Comparison of ENCODE assay signal across 28 cellular contexts in genomic region chr12:12445882-12446181, GRCh38.
A peak's percentile ranks its signal among the peaks of the same experiment; 100 is the strongest.
DNase-seq lines count a peak whose midpoint lies in the region; ATAC-seq and TF ChIP-seq lines count a peak whose summit lies in the region.
"Had no signal": no experiment of that assay in that cellular context is flagged by ENCODE, and none has a peak within 500 bp of the region (broad histone marks: within the 10 kb centered on the region; RNA-seq: fewer than 3 reads in every experiment).

No MANE protein-coding gene starts in this region.

- H3K4me1 ChIP-seq in breast epithelium (peaks cover 0 to 6% of the 10 kb centered on the region in 2 donors), RWPE2 (ENCODE audit: insufficient read depth, poor library complexity, severe bottlenecking) (peaks cover 26% of the 10 kb centered on the region), GM23338 (ENCODE audit: insufficient read depth) (peaks cover 19% of the 10 kb centered on the region)

- H3K27ac ChIP-seq in breast epithelium (peak overlapping the region in 1 of 2 donors; percentile 42), RWPE2 (ENCODE audit: poor library complexity, severe bottlenecking) (peak overlapping the region; percentile 23), GM23338 (ENCODE audit: low read depth) (no peak overlapping the region)
- H3K27ac ChIP-seq: brain microvascular endothelial cell, upper lobe of right lung had no signal

- H3K27me3 Mint-ChIP-seq in MCF 10A (ENCODE audit: insufficient read depth, unreplicated experiment): no peaks in the 10 kb centered on the region
- H3K27me3 Mint-ChIP-seq in GM23338 (ENCODE audit: insufficient read depth, low read depth, poor library complexity): peaks cover 7% of the 10 kb centered on the region
- H3K27me3 Mint-ChIP-seq: activated B cell treated with CpG ODN at 0.5 μM for 24 hours; activated CD4-positive, alpha-beta T cell treated with anti-CD3 and anti-CD28 coated beads, Interleukin-2, amount 10 ng/mL, durations not matched to agents 7 days and 5 days; activated naive CD4-positive, alpha-beta T cell treated with anti-CD3 and anti-CD28 coated beads, Interleukin-2, amount 50 U/mL, for 24 hours; B cell; memory B cell; stimulated activated naive B cell treated with anti-CD40 and anti-IgM and Interleukin-4, amounts not matched to agents 10 μg/mL and 1 μg/mL and 100 μg/mL, for 72 hours had no signal

- TF ChIP-seq POLR2A in breast epithelium (IDR thresholded peaks at IDR 0.05): no peak

- BruUV-seq in MCF 10A (replicated peaks; lab: Mats Ljungman, UMichigan): no TSS peak

- CTCF ChIA-PET in MCF 10A (lab: Yijun Ruan, JAX): no interaction called here

- DNase-seq in MCF 10A (ENCODE audit: unreplicated experiment) (peak; percentile 70), breast epithelium (ENCODE audit: low spot score in 2 of 2) (no peak), RWPE2 (ENCODE audit: low spot score) (no peak), GM23338 (ENCODE audit: low spot score) (no peak)
- DNase-seq: activated B cell treated with CpG ODN at 0.5 μM for 24 hours; activated CD4-positive, alpha-beta T cell treated with anti-CD3 and anti-CD28 coated beads, Interleukin-2, amount 10 ng/mL, durations not matched to agents 7 days and 5 days; amygdala; brain microvascular endothelial cell; DMS153; HCEC 1CT; immature natural killer cell; KG1; MG63; NCI-H1105; NCI-H187; NCI-H446 treated with DMSO at 0.1 percent for 48 hours; NCI-H82; nephron progenitor cell; stimulated activated naive B cell treated with anti-CD40 and anti-IgM and Interleukin-4, amounts not matched to agents 10 μg/mL and 1 μg/mL and 100 μg/mL, for 72 hours; upper lobe of right lung had no signal

- no peaks in the 10 kb centered on the region; the same call in 1 of the 2 replicates for H4K20me1 ChIP-seq in GM23338 (replicated peaks; ENCODE audit: insufficient read depth)

- no peak overlapping the region for H2AFZ ChIP-seq in GM23338

- 0 out of 2 replicates have a peak, but pooled peaks cover 2% of the 10 kb centered on the region for H3F3A ChIP-seq in GM23338 (replicated peaks; ENCODE audit: low read depth)

- TF ChIP-seq CTCF in MCF 10A (IDR thresholded peaks at IDR 0.05; ENCODE audit: unreplicated experiment) (no peak), breast epithelium (IDR thresholded peaks at IDR 0.05) (no peak), RWPE2 (IDR thresholded peaks at IDR 0.05; ENCODE audit: poor library complexity, severe bottlenecking) (no peak), GM23338 (conservative IDR thresholded peaks at IDR 0.05; ENCODE audit: low read depth in 2 of 2) (no peak)

- H3K4me1 Mint-ChIP-seq in MCF 10A (ENCODE audit: insufficient read depth, unreplicated experiment) (peaks cover 26% of the 10 kb centered on the region), GM23338 (peaks cover 32% of the 10 kb centered on the region)
- H3K4me1 Mint-ChIP-seq: B cell had no signal

- H3K9me3 Mint-ChIP-seq in MCF 10A (ENCODE audit: unreplicated experiment) (no peaks in the 10 kb centered on the region), GM23338 (no peaks in the 10 kb centered on the region)
- H3K9me3 Mint-ChIP-seq: activated B cell treated with CpG ODN at 0.5 μM for 24 hours; activated CD4-positive, alpha-beta T cell treated with anti-CD3 and anti-CD28 coated beads, Interleukin-2, amount 10 ng/mL, durations not matched to agents 7 days and 5 days; activated naive CD4-positive, alpha-beta T cell treated with anti-CD3 and anti-CD28 coated beads, Interleukin-2, amount 50 U/mL, for 24 hours; immature natural killer cell; memory B cell; nephron progenitor cell; stimulated activated naive B cell treated with anti-CD40 and anti-IgM and Interleukin-4, amounts not matched to agents 10 μg/mL and 1 μg/mL and 100 μg/mL, for 72 hours had no signal

- H3K36me3 ChIP-seq in breast epithelium: no peaks in the 10 kb centered on the region
- no peaks in the 10 kb centered on the region for H3K36me3 ChIP-seq in RWPE2 (ENCODE audit: low read depth)
- no peaks in the 10 kb centered on the region for H3K36me3 ChIP-seq in GM23338 (ENCODE audit: insufficient read depth)
- H3K36me3 ChIP-seq: brain microvascular endothelial cell, MG63, upper lobe of right lung had no signal

- peak; percentile 88 for ATAC-seq in RWPE2 (ENCODE audit: low read depth)
- ATAC-seq in esophagus mucosa: peak; percentile 77
- ATAC-seq in GM23338: no peak
- no peak for ATAC-seq in HG02623 (IDR thresholded peaks at IDR 0.05; ENCODE audit: unreplicated experiment)
- ATAC-seq in GM18868 (IDR thresholded peaks at IDR 0.05; ENCODE audit: unreplicated experiment): no peak
- ATAC-seq in GM21390 (IDR thresholded peaks at IDR 0.05; ENCODE audit: unreplicated experiment): no peak
- ATAC-seq: left lobe of liver, upper lobe of right lung had no signal

- intact Hi-C loops in MCF 10A (cut with micrococcal nuclease) (no loop called here), breast epithelium (cut with DNase I; ENCODE audit: low total_unique reads) (no loop called here)

- H3K4me3 Mint-ChIP-seq in MCF 10A (ENCODE audit: unreplicated experiment) (no peak overlapping the region), GM23338 (no peak overlapping the region)
- H3K4me3 Mint-ChIP-seq: activated B cell treated with CpG ODN at 0.5 μM for 24 hours; activated CD4-positive, alpha-beta T cell treated with anti-CD3 and anti-CD28 coated beads, Interleukin-2, amount 10 ng/mL, durations not matched to agents 7 days and 5 days; activated naive CD4-positive, alpha-beta T cell treated with anti-CD3 and anti-CD28 coated beads, Interleukin-2, amount 50 U/mL, for 24 hours; B cell; immature natural killer cell; memory B cell; nephron progenitor cell; stimulated activated naive B cell treated with anti-CD40 and anti-IgM and Interleukin-4, amounts not matched to agents 10 μg/mL and 1 μg/mL and 100 μg/mL, for 72 hours had no signal

- peak overlapping the region; percentile 94 for H3K27ac Mint-ChIP-seq in MCF 10A (ENCODE audit: low read depth, unreplicated experiment)
- no peak overlapping the region for H3K27ac Mint-ChIP-seq in GM23338
- H3K27ac Mint-ChIP-seq: activated B cell treated with CpG ODN at 0.5 μM for 24 hours; activated CD4-positive, alpha-beta T cell treated with anti-CD3 and anti-CD28 coated beads, Interleukin-2, amount 10 ng/mL, durations not matched to agents 7 days and 5 days; activated naive CD4-positive, alpha-beta T cell treated with anti-CD3 and anti-CD28 coated beads, Interleukin-2, amount 50 U/mL, for 24 hours; B cell; memory B cell; nephron progenitor cell; stimulated activated naive B cell treated with anti-CD40 and anti-IgM and Interleukin-4, amounts not matched to agents 10 μg/mL and 1 μg/mL and 100 μg/mL, for 72 hours had no signal

- no peaks in the 10 kb centered on the region for H3K79me2 ChIP-seq in GM23338 (replicated peaks; ENCODE audit: insufficient read depth)

- H3K27me3 ChIP-seq in breast epithelium (no peaks in the 10 kb centered on the region), RWPE2 (ENCODE audit: insufficient read depth, poor library complexity, severe bottlenecking) (no peaks in the 10 kb centered on the region), GM23338 (ENCODE audit: insufficient read depth) (no peaks in the 10 kb centered on the region)
- H3K27me3 ChIP-seq: brain microvascular endothelial cell, MG63, upper lobe of right lung had no signal

- H3K4me2 ChIP-seq in GM23338: no peak overlapping the region

- peaks cover 6% of the 10 kb centered on the region for H3K36me3 Mint-ChIP-seq in MCF 10A (ENCODE audit: insufficient read depth, unreplicated experiment)
- H3K36me3 Mint-ChIP-seq in GM23338 (ENCODE audit: low read depth): no peaks in the 10 kb centered on the region

- POLR2A ChIA-PET in MCF 10A (lab: Yijun Ruan, JAX): interaction anchor here (0.5 to 2.2 kb wide), 13 partner anchors 8 to 719 kb away, joined by 3 to 6 read pairs (median 4); partner anchors contain the start of genes BORCS5 and DUSP16

- no peaks in the 10 kb centered on the region for H3K9me2 ChIP-seq in GM23338 (ENCODE audit: insufficient read depth)

- H3K9me3 ChIP-seq in breast epithelium (no peaks in the 10 kb centered on the region), RWPE2 (ENCODE audit: severe bottlenecking) (no peaks in the 10 kb centered on the region)
- H3K9me3 ChIP-seq: MG63, upper lobe of right lung had no signal

- no peak overlapping the region for H3K4me3 ChIP-seq in breast epithelium
- H3K4me3 ChIP-seq in RWPE2 (ENCODE audit: severe bottlenecking): no peak overlapping the region
- H3K4me3 ChIP-seq in GM23338: no peak overlapping the region
- H3K4me3 ChIP-seq: MG63, upper lobe of right lung had no signal

TF ChIP-seq in GM23338, 12 proteins besides CTCF, POLR2A, EP300 and RAD21 (continues in another document):
- TF ChIP-seq EZH2phosphoT487 (IDR thresholded peaks at IDR 0.05; ENCODE audit: unreplicated experiment) (no peak), REST (IDR thresholded peaks at IDR 0.05; ENCODE audit: unreplicated experiment) (no peak), STAT1 (IDR thresholded peaks at IDR 0.05; ENCODE audit: unreplicated experiment) (no peak), POLR2AphosphoS5 (IDR thresholded peaks at IDR 0.05; ENCODE audit: low read depth) (no peak), CREB1 (CRISPR knock-in tag; IDR thresholded peaks at IDR 0.05; ENCODE audit: low read depth) (no peak), JUNB (IDR thresholded peaks at IDR 0.05; ENCODE audit: unreplicated experiment) (no peak), ZNF114 (CRISPR knock-in tag; IDR thresholded peaks at IDR 0.05) (no peak), EZH2 (IDR thresholded peaks at IDR 0.05; ENCODE audit: low read depth, unreplicated experiment) (no peak)

Comparison
In these comparisons a context has a peak if more than half of its experiments do, and no peak if none do; other contexts are left out.
1. ATAC-seq: peak in RWPE2 (single experiment) and esophagus mucosa (single experiment); none in GM23338 (single experiment), HG02623 (single experiment), GM18868 (single experiment) and GM21390 (single experiment).